In genomic region chr4:5186584-5187170, GRCh38 we compare ENCODE assay signal across 27 cellular contexts.
DNase-seq lines count a peak whose midpoint lies in the region; ATAC-seq and TF ChIP-seq lines count a peak whose summit lies in the region.
"Had no signal": no experiment of that assay in that cellular context is flagged by ENCODE, and none has a peak within 500 bp of the region (broad histone marks: within the 10 kb centered on the region; RNA-seq: fewer than 3 reads in every experiment).

No MANE protein-coding gene starts in this region.

- no peak for TF ChIP-seq CTCF in activated B cell treated with CpG ODN at 0.5 μM for 24 hours (IDR thresholded peaks at IDR 0.05)

- intact Hi-C loops in activated B cell treated with CpG ODN at 0.5 μM for 24 hours (cut with micrococcal nuclease), result no loop called here

- H3K27me3 Mint-ChIP-seq in activated B cell treated with CpG ODN at 0.5 μM for 24 hours, result peaks cover 2% of the 10 kb centered on the region
- H3K27me3 Mint-ChIP-seq in T-helper 2 cell treated with Interferon-gamma antibody and Interleukin-4, amounts not matched to agents 5 μg/mL and 100 μg/mL, for 36 hours (ENCODE audit: low read depth), result no peaks in the 10 kb centered on the region
- H3K27me3 Mint-ChIP-seq: activated CD8-positive, alpha-beta memory T cell treated with anti-CD3 and anti-CD28 coated beads, Interleukin-2, amount 10 ng/mL, durations not matched to agents 7 days and 5 days had no signal

- no peaks in the 10 kb centered on the region for H3K36me3 Mint-ChIP-seq in activated B cell treated with CpG ODN at 0.5 μM for 24 hours (ENCODE audit: low read depth)
- no peaks in the 10 kb centered on the region for H3K36me3 Mint-ChIP-seq in stimulated activated effector memory CD8-positive, alpha-beta T cell treated with anti-CD3 and anti-CD28 coated beads, Interleukin-12 subunit alpha, Interleukin-12 subunit beta, amount 100 ng/mL, for 72 hours
- no peaks in the 10 kb centered on the region for H3K36me3 Mint-ChIP-seq in T-helper 2 cell treated with Interferon-gamma antibody and Interleukin-4, amounts not matched to agents 5 μg/mL and 100 μg/mL, for 36 hours (ENCODE audit: low read depth)
- H3K36me3 Mint-ChIP-seq: activated CD8-positive, alpha-beta memory T cell treated with anti-CD3 and anti-CD28 coated beads, Interleukin-2, amount 10 ng/mL, durations not matched to agents 7 days and 5 days; activated naive CD8-positive, alpha-beta T cell treated with anti-CD3 and anti-CD28 coated beads for 36 hours; memory B cell had no signal

- H3K9me3 Mint-ChIP-seq in activated B cell treated with CpG ODN at 0.5 μM for 24 hours, result no peaks in the 10 kb centered on the region
- no peaks in the 10 kb centered on the region for H3K9me3 Mint-ChIP-seq in stimulated activated effector memory CD8-positive, alpha-beta T cell treated with anti-CD3 and anti-CD28 coated beads, Interleukin-12 subunit alpha, Interleukin-12 subunit beta, amount 100 ng/mL, for 72 hours
- no peaks in the 10 kb centered on the region for H3K9me3 Mint-ChIP-seq in T-helper 2 cell treated with Interferon-gamma antibody and Interleukin-4, amounts not matched to agents 5 μg/mL and 100 μg/mL, for 36 hours
- H3K9me3 Mint-ChIP-seq: activated naive CD8-positive, alpha-beta T cell treated with anti-CD3 and anti-CD28 coated beads for 36 hours; activated T-cell treated with anti-CD3 and anti-CD28 coated beads, Interleukin-2, amount 50 U/mL, for 4 hours; memory B cell; neural crest cell; T-helper 1 cell treated with Interleukin-12 subunit alpha and Interleukin-12 subunit beta and Interleukin-4 antibody, amounts not matched to agents 30 μg/mL and 1 μg/mL, for 36 hours had no signal

- H3K27ac Mint-ChIP-seq in activated B cell treated with CpG ODN at 0.5 μM for 24 hours, result no peak overlapping the region
- H3K27ac Mint-ChIP-seq in stimulated activated effector memory CD8-positive, alpha-beta T cell treated with anti-CD3 and anti-CD28 coated beads, Interleukin-12 subunit alpha, Interleukin-12 subunit beta, amount 100 ng/mL, for 72 hours, result no peak overlapping the region
- no peak overlapping the region for H3K27ac Mint-ChIP-seq in T-helper 2 cell treated with Interferon-gamma antibody and Interleukin-4, amounts not matched to agents 5 μg/mL and 100 μg/mL, for 36 hours
- H3K27ac Mint-ChIP-seq: activated CD8-positive, alpha-beta memory T cell treated with anti-CD3 and anti-CD28 coated beads, Interleukin-2, amount 10 ng/mL, durations not matched to agents 7 days and 5 days; activated naive CD8-positive, alpha-beta T cell treated with anti-CD3 and anti-CD28 coated beads for 36 hours; HFFc6; memory B cell; T-helper 1 cell treated with Interleukin-12 subunit alpha and Interleukin-12 subunit beta and Interleukin-4 antibody, amounts not matched to agents 30 μg/mL and 1 μg/mL, for 36 hours had no signal

- no peak for ATAC-seq in activated B cell treated with CpG ODN at 0.5 μM for 24 hours (ENCODE audit: low read depth)
- ATAC-seq in stimulated activated effector memory CD8-positive, alpha-beta T cell treated with anti-CD3 and anti-CD28 coated beads, Interleukin-12 subunit alpha, Interleukin-12 subunit beta, amount 100 ng/mL, for 72 hours, result peak; percentile 29
- no peak for ATAC-seq in HG03280 (IDR thresholded peaks at IDR 0.05; ENCODE audit: unreplicated experiment)
- ATAC-seq: activated CD4-positive, CD25-positive, alpha-beta regulatory T cell treated with anti-CD3 and anti-CD28 coated beads, Interleukin-2, amount 50 U/mL, for 24 hours; activated CD8-positive, alpha-beta memory T cell treated with anti-CD3 and anti-CD28 coated beads, Interleukin-2, amount 10 ng/mL, durations not matched to agents 7 days and 5 days; activated T-cell treated with anti-CD3 and anti-CD28 coated beads, Interleukin-2, amount 50 U/mL, for 4 hours; left lobe of liver; pancreas; SK-N-SH treated with all-trans-retinoic acid at 6 μM for 48 hours had no signal

- DNase-seq in DMS153 (lab: John Stamatoyannopoulos, UW), result peak; percentile 2
- no peak for DNase-seq in DMS153 treated with DMSO at 0.1 percent for 48 hours (lab: John Stamatoyannopoulos, UW; ENCODE audit: unreplicated experiment)
- DNase-seq in NCI-H187 treated with DMSO at 0.1 percent for 48 hours (lab: John Stamatoyannopoulos, UW), result peak; percentile 84
- DNase-seq in activated B cell treated with CpG ODN at 0.5 μM for 24 hours, result no peak
- DNase-seq in stimulated activated effector memory CD8-positive, alpha-beta T cell treated with anti-CD3 and anti-CD28 coated beads, Interleukin-12 subunit alpha, Interleukin-12 subunit beta, amount 100 ng/mL, for 72 hours (ENCODE audit: low spot score in 2 of 2), result no peak
- DNase-seq in T-helper 2 cell treated with Interferon-gamma antibody and Interleukin-4, amounts not matched to agents 5 μg/mL and 100 μg/mL, for 36 hours (ENCODE audit: low spot score), result no peak
- no peak for DNase-seq in NCI-H2029 (lab: John Stamatoyannopoulos, UW)
- DNase-seq: activated CD4-positive, alpha-beta T cell treated with anti-CD3 and anti-CD28 coated beads, Interleukin-2, amount 50 U/mL, for 4 hours; activated CD8-positive, alpha-beta memory T cell treated with anti-CD3 and anti-CD28 coated beads, Interleukin-2, amount 10 ng/mL, durations not matched to agents 7 days and 5 days; activated gamma-delta T cell; activated naive CD8-positive, alpha-beta T cell treated with anti-CD3 and anti-CD28 coated beads for 36 hours; activated T-cell treated with anti-CD3 and anti-CD28 coated beads, Interleukin-2, amount 50 U/mL, for 4 hours; aorta; effector memory CD4-positive, alpha-beta T cell; HFFc6; IMR-90; NCI-H524 treated with DMSO at 0.1 percent for 48 hours; NK-92 treated with Interleukin-12 subunit alpha and Interleukin-12 subunit beta, amount 100 ng/mL, for 24 hours; pancreas; Right ventricle myocardium superior had no signal

- CTCF ChIA-PET in activated B cell treated with CpG ODN at 0.5 μM for 24 hours (lab: Charles Lee), result no interaction called here

- H3K4me3 Mint-ChIP-seq in activated B cell treated with CpG ODN at 0.5 μM for 24 hours, result peak overlapping the region; percentile 32
- no peak overlapping the region for H3K4me3 Mint-ChIP-seq in stimulated activated effector memory CD8-positive, alpha-beta T cell treated with anti-CD3 and anti-CD28 coated beads, Interleukin-12 subunit alpha, Interleukin-12 subunit beta, amount 100 ng/mL, for 72 hours
- no peak overlapping the region for H3K4me3 Mint-ChIP-seq in T-helper 2 cell treated with Interferon-gamma antibody and Interleukin-4, amounts not matched to agents 5 μg/mL and 100 μg/mL, for 36 hours
- H3K4me3 Mint-ChIP-seq: activated CD8-positive, alpha-beta memory T cell treated with anti-CD3 and anti-CD28 coated beads, Interleukin-2, amount 10 ng/mL, durations not matched to agents 7 days and 5 days; activated naive CD8-positive, alpha-beta T cell treated with anti-CD3 and anti-CD28 coated beads for 36 hours; activated T-cell treated with anti-CD3 and anti-CD28 coated beads, Interleukin-2, amount 50 U/mL, for 4 hours; HFFc6; memory B cell; neural crest cell; T-helper 1 cell treated with Interleukin-12 subunit alpha and Interleukin-12 subunit beta and Interleukin-4 antibody, amounts not matched to agents 30 μg/mL and 1 μg/mL, for 36 hours had no signal

- POLR2A ChIA-PET in activated B cell treated with CpG ODN at 0.5 μM for 24 hours (lab: Charles Lee), result no interaction called here

- H3K4me1 Mint-ChIP-seq in activated B cell treated with CpG ODN at 0.5 μM for 24 hours, result peaks cover 15% of the 10 kb centered on the region
- no peaks in the 10 kb centered on the region for H3K4me1 Mint-ChIP-seq in stimulated activated effector memory CD8-positive, alpha-beta T cell treated with anti-CD3 and anti-CD28 coated beads, Interleukin-12 subunit alpha, Interleukin-12 subunit beta, amount 100 ng/mL, for 72 hours
- H3K4me1 Mint-ChIP-seq in T-helper 2 cell treated with Interferon-gamma antibody and Interleukin-4, amounts not matched to agents 5 μg/mL and 100 μg/mL, for 36 hours (ENCODE audit: low read depth), result no peaks in the 10 kb centered on the region
- H3K4me1 Mint-ChIP-seq: activated CD8-positive, alpha-beta memory T cell treated with anti-CD3 and anti-CD28 coated beads, Interleukin-2, amount 10 ng/mL, durations not matched to agents 7 days and 5 days; activated naive CD8-positive, alpha-beta T cell treated with anti-CD3 and anti-CD28 coated beads for 36 hours; memory B cell; neural crest cell had no signal

Comparison
In these comparisons a context has a peak if more than half of its experiments do, and no peak if none do; other contexts are left out.
1. DNase-seq: peak in DMS153 (single experiment) and NCI-H187 treated with DMSO at 0.1 percent for 48 hours (single experiment); none in DMS153 treated with DMSO at 0.1 percent for 48 hours (single experiment), activated B cell treated with CpG ODN at 0.5 μM for 24 hours (single experiment), stimulated activated effector memory CD8-positive, alpha-beta T cell treated with anti-CD3 and anti-CD28 coated beads, Interleukin-12 subunit alpha, Interleukin-12 subunit beta, amount 100 ng/mL, for 72 hours (0 of 2), T-helper 2 cell treated with Interferon-gamma antibody and Interleukin-4, amounts not matched to agents 5 μg/mL and 100 μg/mL, for 36 hours (single experiment) and NCI-H2029 (single experiment).